Comparison of ENCODE assay signal across 18 cellular contexts in the genomic region with DNA sequence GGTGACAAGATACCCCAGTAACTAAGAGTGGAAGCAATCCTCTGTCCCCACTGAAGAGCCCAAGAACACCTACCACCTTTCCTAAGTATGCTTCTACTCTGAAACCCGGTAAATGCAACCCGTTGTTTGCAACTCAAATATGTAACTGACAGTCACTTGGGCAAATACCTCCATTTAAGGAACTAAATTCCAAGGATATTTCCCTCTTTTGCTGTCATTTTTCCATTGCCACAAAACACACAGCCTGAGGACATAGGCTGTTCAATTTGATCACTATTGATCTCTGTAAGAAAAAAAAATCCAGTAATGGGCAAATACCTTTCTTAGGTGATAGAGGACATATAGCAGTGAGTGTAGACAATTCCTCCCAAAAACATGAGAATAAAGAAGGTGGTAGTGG. TPM values are rescaled to one million over a fixed set of nuclear protein-coding genes. Genes with fewer than 3 reads are reported as not detected.
A peak's percentile ranks its signal among the peaks of the same experiment; 100 is the strongest.
DNase-seq lines count a peak whose midpoint lies in the region; ATAC-seq and TF ChIP-seq lines count a peak whose summit lies in the region.
"Had no signal": no experiment of that assay in that cellular context is flagged by ENCODE, and none has a peak within 500 bp of the region (broad histone marks: within the 10 kb centered on the region; RNA-seq: fewer than 3 reads in every experiment).

No MANE protein-coding gene starts in this region.

- H3K36me3 Mint-ChIP-seq in stimulated activated naive CD8-positive, alpha-beta T cell treated with anti-CD3 and anti-CD28 coated beads, Interleukin-15, Interleukin-2, amounts not matched to agents 100 ng/mL and 50 ng/mL, for 24 hours (ENCODE audit: low read depth) = no peaks in the 10 kb centered on the region
- peaks cover 2% of the 10 kb centered on the region for H3K36me3 Mint-ChIP-seq in endodermal cell (ENCODE audit: low read depth)
- H3K36me3 Mint-ChIP-seq: CD8-positive, alpha-beta memory T cell had no signal

- H3K27me3 Mint-ChIP-seq in stimulated activated naive CD8-positive, alpha-beta T cell treated with anti-CD3 and anti-CD28 coated beads, Interleukin-15, Interleukin-2, amounts not matched to agents 100 ng/mL and 50 ng/mL, for 24 hours = no peaks in the 10 kb centered on the region
- no peaks in the 10 kb centered on the region for H3K27me3 Mint-ChIP-seq in endodermal cell (ENCODE audit: insufficient read depth)
- H3K27me3 Mint-ChIP-seq: CD8-positive, alpha-beta memory T cell had no signal

- TF ChIP-seq CTCF in endodermal cell (conservative IDR thresholded peaks at IDR 0.05) (no peak), smooth muscle cell (IDR thresholded peaks at IDR 0.05; ENCODE audit: borderline replicate concordance, insufficient read depth, poor library complexity, severe bottlenecking) (no peak)

- H3K27ac ChIP-seq in Karpas-422 (ENCODE audit: low read length) = peak overlapping the region; percentile 26
- no peak overlapping the region for H3K27ac ChIP-seq in endodermal cell (ENCODE audit: low read depth, low read length)
- peak overlapping the region; percentile 17 for H3K27ac ChIP-seq in smooth muscle cell (ENCODE audit: low read depth)
- H3K27ac ChIP-seq: PC-9 had no signal

- H3K4me2 ChIP-seq in Karpas-422 (ENCODE audit: low read depth, low read length, poor library complexity, severe bottlenecking) = no peak overlapping the region
- H3K4me2 ChIP-seq in smooth muscle cell = peak overlapping the region; percentile 53
- H3K4me2 ChIP-seq: PC-9 had no signal

- 63 to 68% methylated on average over 2 of the region's 2 CpGs for WGBS in endodermal cell (ENCODE audit: insufficient coverage in 1 of 2, insufficient read length in 1 of 2), 2 experiments
- whole genome bisulfite sequencing in smooth muscle cell (ENCODE audit: low lambda C conversion rate) = 41% methylated on average over 2 of the region's 2 CpGs

- H3K36me3 ChIP-seq in Karpas-422 (ENCODE audit: insufficient read depth, low read length) (peaks cover 5% of the 10 kb centered on the region; the same call in 1 of the 2 replicates), endodermal cell (ENCODE audit: control insufficient read depth, insufficient read depth, low read length) (peaks cover 8% of the 10 kb centered on the region), smooth muscle cell (ENCODE audit: low read depth) (no peaks in the 10 kb centered on the region)
- H3K36me3 ChIP-seq: BE2C had no signal

- H3K4me3 ChIP-seq in Karpas-422 (ENCODE audit: low read length) (no peak overlapping the region), endodermal cell (ENCODE audit: low read length) (no peak overlapping the region), smooth muscle cell (no peak overlapping the region)
- H3K4me3 ChIP-seq: PC-9 had no signal

- peaks cover 34% of the 10 kb centered on the region for H3K4me1 Mint-ChIP-seq in stimulated activated naive CD8-positive, alpha-beta T cell treated with anti-CD3 and anti-CD28 coated beads, Interleukin-15, Interleukin-2, amounts not matched to agents 100 ng/mL and 50 ng/mL, for 24 hours (ENCODE audit: low read depth)
- H3K4me1 Mint-ChIP-seq in endodermal cell = peaks cover 44% of the 10 kb centered on the region

- H3K9me3 ChIP-seq in Karpas-422 (ENCODE audit: low read length) (no peaks in the 10 kb centered on the region), endodermal cell (ENCODE audit: control insufficient read depth, low read length) (no peaks in the 10 kb centered on the region), smooth muscle cell (replicated peaks; ENCODE audit: low read depth) (no peaks in the 10 kb centered on the region)
- H3K9me3 ChIP-seq: BE2C had no signal

- DNase-seq in stimulated activated naive CD8-positive, alpha-beta T cell treated with anti-CD3 and anti-CD28 coated beads, Interleukin-15, Interleukin-2, amounts not matched to agents 100 U/mL and 50 U/mL, for 24 hours = no peak
- DNase-seq in Karpas-422 (no peak), endodermal cell (no peak), smooth muscle cell (lab: John Stamatoyannopoulos, UW; ENCODE audit: unreplicated experiment) (no peak), RKO (ENCODE audit: low spot score) (no peak), HT-29 (ENCODE audit: low spot score) (no peak), globus pallidus (ENCODE audit: low spot score) (no peak)
- DNase-seq: BE2C; CD8-positive, alpha-beta memory T cell; DMS 273 treated with DMSO at 0.1 percent for 48 hours; GOT3; KBM-7; NCI-H1092; NCI-H2227 treated with DMSO at 0.1 percent for 48 hours; NCI-H69; Right ventricle myocardium superior had no signal

- no peaks in the 10 kb centered on the region for H3K9me2 ChIP-seq in Karpas-422 (replicated peaks; ENCODE audit: insufficient read depth, low read length)

- H3K27ac Mint-ChIP-seq in stimulated activated naive CD8-positive, alpha-beta T cell treated with anti-CD3 and anti-CD28 coated beads, Interleukin-15, Interleukin-2, amounts not matched to agents 100 ng/mL and 50 ng/mL, for 24 hours = peak overlapping the region; percentile 11
- peak overlapping the region; percentile 36 for H3K27ac Mint-ChIP-seq in endodermal cell

- no peak for ATAC-seq in stimulated activated naive CD8-positive, alpha-beta T cell treated with anti-CD3 and anti-CD28 coated beads, Interleukin-15, Interleukin-2, amounts not matched to agents 100 U/mL and 50 U/mL, for 24 hours

- H3K79me2 ChIP-seq in Karpas-422 (ENCODE audit: low read length) = no peaks in the 10 kb centered on the region
- H3K79me2 ChIP-seq in smooth muscle cell (ENCODE audit: low read depth) = no peaks in the 10 kb centered on the region

- H3F3A ChIP-seq in smooth muscle cell (ENCODE audit: low read depth) = peaks cover 26% of the 10 kb centered on the region

- no peak overlapping the region for H3K9ac ChIP-seq in Karpas-422 (ENCODE audit: low read length)
- H3K9ac ChIP-seq in endodermal cell (ENCODE audit: extremely low read depth, low read length, poor library complexity, severe bottlenecking) = no peak overlapping the region
- H3K9ac ChIP-seq in smooth muscle cell (ENCODE audit: low read depth) = no peak overlapping the region

- H3K4me1 ChIP-seq in Karpas-422 (ENCODE audit: low read length) (peaks cover 41% of the 10 kb centered on the region), endodermal cell (ENCODE audit: control insufficient read depth, insufficient read depth, low read length) (peaks cover 4% of the 10 kb centered on the region), smooth muscle cell (ENCODE audit: low read depth) (peaks cover 17% of the 10 kb centered on the region)
- H3K4me1 ChIP-seq: BE2C had no signal

- H4K20me1 ChIP-seq in Karpas-422 (ENCODE audit: insufficient read depth, low read depth, low read length) = no peaks in the 10 kb centered on the region
- H4K20me1 ChIP-seq in smooth muscle cell (ENCODE audit: low read depth) = no peaks in the 10 kb centered on the region

- H2AFZ ChIP-seq in Karpas-422 (ENCODE audit: low read length) (no peak overlapping the region), smooth muscle cell (ENCODE audit: low read depth) (no peak overlapping the region)
- H2AFZ ChIP-seq: PC-9 had no signal

- no peaks in the 10 kb centered on the region for H3K9me3 Mint-ChIP-seq in stimulated activated naive CD8-positive, alpha-beta T cell treated with anti-CD3 and anti-CD28 coated beads, Interleukin-15, Interleukin-2, amounts not matched to agents 100 ng/mL and 50 ng/mL, for 24 hours
- H3K9me3 Mint-ChIP-seq in endodermal cell = no peaks in the 10 kb centered on the region
- H3K9me3 Mint-ChIP-seq: CD8-positive, alpha-beta memory T cell had no signal

- H3K27me3 ChIP-seq in Karpas-422 (ENCODE audit: low read length) = no peaks in the 10 kb centered on the region
- H3K27me3 ChIP-seq in endodermal cell (ENCODE audit: control insufficient read depth, insufficient read depth, low read length, poor library complexity, severe bottlenecking) = no peaks in the 10 kb centered on the region
- H3K27me3 ChIP-seq in smooth muscle cell (ENCODE audit: low read depth) = no peaks in the 10 kb centered on the region
- H3K27me3 ChIP-seq: BE2C had no signal

- H3K4me3 Mint-ChIP-seq in stimulated activated naive CD8-positive, alpha-beta T cell treated with anti-CD3 and anti-CD28 coated beads, Interleukin-15, Interleukin-2, amounts not matched to agents 100 ng/mL and 50 ng/mL, for 24 hours = no peak overlapping the region
- H3K4me3 Mint-ChIP-seq in endodermal cell = no peak overlapping the region

RNA-seq across cellular contexts. Expression of gene PHLDA1, which starts 6.6 kb away (rescaled TPM):
- total RNA-seq in Karpas-422 (2014; rRNA removed; shearing (Covaris generic); ENCODE audit: low replicate concordance) = 10.5 and 11.3 TPM in 2 replicates
- 10 to 100 TPM in 1 of 2 donors, 1 to 10 TPM in 1; 3.7 to 16.2 TPM for total RNA-seq in endodermal cell
- 14.9 TPM for polyA plus RNA-seq in endodermal cell (2013, experiment 1 of 2)
- polyA plus RNA-seq in endodermal cell (2013, experiment 2 of 2) = 13.4 TPM
- 88.6 and 91.3 TPM in 2 replicates for total RNA-seq in smooth muscle cell
- 69.7 and 70.2 TPM in 2 replicates for polyA plus RNA-seq in smooth muscle cell
- total RNA-seq in HT-29 (2014; rRNA removed; shearing (Covaris generic)) = 38.5 and 41.7 TPM in 2 replicates

RNA-seq across cellular contexts. Expression of gene NAP1L1, which starts 46.3 kb away (rescaled TPM):
- 391 and 401 TPM in 2 replicates for total RNA-seq in Karpas-422 (2014; rRNA removed; shearing (Covaris generic); ENCODE audit: low replicate concordance)
- total RNA-seq in endodermal cell (100 to 1,000 TPM; 711 to 829 TPM), smooth muscle cell (221 and 282 TPM in 2 replicates)
- polyA plus RNA-seq in endodermal cell (2013, experiment 1 of 2) = 1,267 TPM
- polyA plus RNA-seq in endodermal cell (2013, experiment 2 of 2) = 1,250 TPM
- polyA plus RNA-seq in smooth muscle cell = 110 and 127 TPM in 2 replicates
- 111 and 121 TPM in 2 replicates for total RNA-seq in HT-29 (2014; rRNA removed; shearing (Covaris generic))
